8 cellular contexts compared by ENCODE assay signal in genomic region chr2:75710577-75711253, GRCh38. TPM values are rescaled to one million over a fixed set of nuclear protein-coding genes. Genes with fewer than 3 reads are reported as not detected.
A peak's percentile ranks its signal among the peaks of the same experiment; 100 is the strongest.
DNase-seq lines count a peak whose midpoint lies in the region; ATAC-seq and TF ChIP-seq lines count a peak whose summit lies in the region.

Gene GCFC2 (minus strand): TSS chr2:75710915. CDS start chr2:75710855, 60 bp downstream.

- no peaks in the 10 kb centered on the region for H3K27me3 Mint-ChIP-seq in CD4-positive, alpha-beta T cell
- peaks cover 1% of the 10 kb centered on the region for H3K27me3 Mint-ChIP-seq in activated CD4-positive, alpha-beta memory T cell treated with anti-CD3 and anti-CD28 coated beads, Interleukin-2, amount 10 ng/mL, durations not matched to agents 7 days and 5 days

- POLR2A ChIA-PET in CD4-positive, alpha-beta T cell (lab: Charles Lee), result interaction anchor here (1.0 to 4.3 kb wide), 5 partner anchors 12 to 64 kb away, joined by 3 to 26 read pairs (median 3); partner anchors contain the start of gene MRPL19
- POLR2A ChIA-PET in activated CD4-positive, alpha-beta memory T cell treated with anti-CD3 and anti-CD28 coated beads, Interleukin-2, amount 10 ng/mL, durations not matched to agents 7 days and 5 days (lab: Charles Lee), result interaction anchor here (0.6 to 2.8 kb wide), 8 partner anchors 11 to 1056 kb away, joined by 3 to 11 read pairs (median 3); partner anchors contain the start of genes MRPL19 and SEMA4F

- ATAC-seq in CD4-positive, alpha-beta T cell (ENCODE audit: poor library complexity), result peak; percentile 84
- ATAC-seq in GM19397 (IDR thresholded peaks at IDR 0.05; ENCODE audit: unreplicated experiment), result peak; percentile 98
- ATAC-seq in HG03571 (IDR thresholded peaks at IDR 0.05; ENCODE audit: unreplicated experiment), result peak; percentile 95
- ATAC-seq in lower lobe of right lung, result peak; percentile 98 to 99

- DNase-seq in CD4-positive, alpha-beta T cell, result peak; percentile 65 to 82 (median 74)
- DNase-seq in NCI-H774 (lab: John Stamatoyannopoulos, UW), result peak; percentile 85
- peak; percentile 87 for DNase-seq in activated CD4-positive, alpha-beta memory T cell treated with anti-CD3 and anti-CD28 coated beads, Interleukin-2, amount 10 ng/mL, durations not matched to agents 7 days and 5 days
- DNase-seq in ecto neural progenitor cell (ENCODE audit: low spot score), result peak; percentile 89
- DNase-seq in lower lobe of right lung, result peak; percentile 94
- DNase-seq in stimulated activated CD4-positive, alpha-beta T cell treated with anti-CD3 and anti-CD28 coated beads, TNF-alpha, amount 100 ng/mL, for 4 hours (ENCODE audit: low read depth in 3 of 3), result peak; percentile 73 to 77 (median 74)

- no peaks in the 10 kb centered on the region for H3K9me3 ChIP-seq in CD4-positive, alpha-beta T cell (ENCODE audit: control insufficient read depth, low read length)
- no peaks in the 10 kb centered on the region for H3K9me3 ChIP-seq in lower lobe of right lung

- peak; percentile 54 for TF ChIP-seq CTCF in CD4-positive, alpha-beta T cell (IDR thresholded peaks at IDR 0.05)
- TF ChIP-seq CTCF in lower lobe of right lung (IDR thresholded peaks at IDR 0.05), result peak; percentile 54

- peak within 1 kb of the TSS; percentile 77 for H3K27ac ChIP-seq in CD4-positive, alpha-beta T cell (ENCODE audit: low read depth, low read length)
- H3K27ac ChIP-seq in lower lobe of right lung, result peak within 1 kb of the TSS; percentile 90

- H3K4me3 ChIP-seq in lower lobe of right lung, result peak within 1 kb of the TSS; percentile 71

- peaks cover 16% of the 10 kb centered on the region for H3K4me1 ChIP-seq in lower lobe of right lung

- peak within 1 kb of the TSS; percentile 97 for H3K4me3 Mint-ChIP-seq in CD4-positive, alpha-beta T cell
- peak within 1 kb of the TSS; percentile 88 for H3K4me3 Mint-ChIP-seq in activated CD4-positive, alpha-beta memory T cell treated with anti-CD3 and anti-CD28 coated beads, Interleukin-2, amount 10 ng/mL, durations not matched to agents 7 days and 5 days

- H3K9me3 Mint-ChIP-seq in CD4-positive, alpha-beta T cell, result no peaks in the 10 kb centered on the region
- no peaks in the 10 kb centered on the region for H3K9me3 Mint-ChIP-seq in activated CD4-positive, alpha-beta memory T cell treated with anti-CD3 and anti-CD28 coated beads, Interleukin-2, amount 10 ng/mL, durations not matched to agents 7 days and 5 days

- intact Hi-C loops in CD4-positive, alpha-beta T cell (cut with DNase I, micrococcal nuclease), result loop anchor here (2.0 to 5.0 kb wide), 2 partner anchors 64 to 753 kb away; partner anchors contain the start of genes MRPL19 (in 1 of the 2) and POLE4 (in 1 of the 2)
- intact Hi-C loops in lower lobe of right lung (cut with DNase I), result no loop called here

- peaks cover 41% of the 10 kb centered on the region for H3K4me1 Mint-ChIP-seq in CD4-positive, alpha-beta T cell (ENCODE audit: low read depth)
- peaks cover 34% of the 10 kb centered on the region for H3K4me1 Mint-ChIP-seq in activated CD4-positive, alpha-beta memory T cell treated with anti-CD3 and anti-CD28 coated beads, Interleukin-2, amount 10 ng/mL, durations not matched to agents 7 days and 5 days

- H3K27ac Mint-ChIP-seq in CD4-positive, alpha-beta T cell, result peak within 1 kb of the TSS; percentile 98
- peak within 1 kb of the TSS; percentile 92 for H3K27ac Mint-ChIP-seq in activated CD4-positive, alpha-beta memory T cell treated with anti-CD3 and anti-CD28 coated beads, Interleukin-2, amount 10 ng/mL, durations not matched to agents 7 days and 5 days

- H3K36me3 ChIP-seq in lower lobe of right lung, result peaks cover 10% of the 10 kb centered on the region

- peaks cover 18% of the 10 kb centered on the region for H3K36me3 Mint-ChIP-seq in CD4-positive, alpha-beta T cell (ENCODE audit: low read depth)
- peaks cover 9% of the 10 kb centered on the region for H3K36me3 Mint-ChIP-seq in activated CD4-positive, alpha-beta memory T cell treated with anti-CD3 and anti-CD28 coated beads, Interleukin-2, amount 10 ng/mL, durations not matched to agents 7 days and 5 days (ENCODE audit: low read depth)

- no peaks in the 10 kb centered on the region for H3K27me3 ChIP-seq in CD4-positive, alpha-beta T cell (ENCODE audit: control insufficient read depth, insufficient read depth, low read length)
- no peaks in the 10 kb centered on the region for H3K27me3 ChIP-seq in lower lobe of right lung (ENCODE audit: low read depth)

- CTCF ChIA-PET in CD4-positive, alpha-beta T cell (lab: Charles Lee), result interaction anchor here (1.3 to 2.1 kb wide), 2 partner anchors 10 to 70 kb away, joined by 5 to 8 read pairs; no protein-coding TSS in a partner anchor
- CTCF ChIA-PET in activated CD4-positive, alpha-beta memory T cell treated with anti-CD3 and anti-CD28 coated beads, Interleukin-2, amount 10 ng/mL, durations not matched to agents 7 days and 5 days (lab: Charles Lee), result interaction anchor here (0.7 to 2.7 kb wide), 3 partner anchors 33 to 70 kb away, joined by 3 to 7 read pairs (median 7); no protein-coding TSS in a partner anchor

RNA-seq across cellular contexts. Expression of gene GCFC2, which starts in this region (rescaled TPM):
- 10 to 100 TPM; 15.7 to 17.1 TPM for total RNA-seq in CD4-positive, alpha-beta T cell
- 10 to 100 TPM; 20.4 to 21.6 TPM for total RNA-seq in activated CD4-positive, alpha-beta memory T cell treated with anti-CD3 and anti-CD28 coated beads, Interleukin-2, amount 10 ng/mL, durations not matched to agents 7 days and 5 days
- 12.7 TPM for total RNA-seq in lower lobe of right lung

Comparison
In these comparisons a context has a peak if more than half of its experiments do, and no peak if none do; other contexts are left out.
1. Peak in every context shown above with its lines: DNase-seq, ATAC-seq, H3K4me3 ChIP-seq and H3K27ac ChIP-seq.